31 cellular contexts compared by ENCODE assay signal in the genomic region with DNA sequence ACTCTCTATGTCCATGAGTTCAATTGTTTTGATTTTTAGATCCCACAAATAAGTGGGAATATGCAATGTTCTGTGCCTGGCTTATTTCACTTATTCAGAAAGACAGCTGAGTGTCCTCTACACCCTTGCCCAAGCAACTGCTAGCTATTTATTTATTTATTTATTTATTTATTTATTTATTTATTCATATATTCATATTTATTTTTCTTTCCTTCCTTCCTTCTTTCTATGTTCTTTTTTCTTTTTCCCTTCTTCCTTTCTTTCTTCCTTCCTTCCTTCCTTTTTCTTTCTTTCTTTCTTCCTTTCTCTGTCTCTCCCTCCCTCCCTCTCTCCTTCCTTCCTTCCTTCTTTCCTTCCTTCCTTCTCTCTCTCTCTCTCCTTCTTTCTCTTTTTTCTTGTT.
"Had no signal": no experiment of that assay in that cellular context is flagged by ENCODE, and none has a peak within 500 bp of the region (broad histone marks: within the 10 kb centered on the region; RNA-seq: fewer than 3 reads in every experiment).

No MANE protein-coding gene starts in this region.

- H3K27me3 ChIP-seq: brain microvascular endothelial cell, MG63 had no signal

- DNase-seq: activated CD4-positive, alpha-beta T cell treated with anti-CD3 and anti-CD28 coated beads, Interleukin-2, amount 10 ng/mL, durations not matched to agents 24 days and 14 days; activated CD4-positive, alpha-beta T cell treated with anti-CD3 and anti-CD28 coated beads, Interleukin-2, amount 50 U/mL, for 4 hours; activated CD8-positive, alpha-beta T cell treated with anti-CD3 and anti-CD28 coated beads for 36 hours; activated gamma-delta T cell treated with Interleukin-2 at 50 U/mL for 16 hours; activated naive CD4-positive, alpha-beta T cell treated with anti-CD3 and anti-CD28 coated beads for 36 hours; activated T-cell treated with anti-CD3 and anti-CD28 coated beads, Interleukin-2, amount 50 U/mL, for 1 hour; amniotic stem cell; aorta; brain microvascular endothelial cell; central memory CD4-positive, alpha-beta T cell; Kasumi-1; KG1; MG63; MV-4-11; NCI-H1092; NCI-H146; NCI-H187; NCI-H2029 treated with DMSO at 0.1 percent for 48 hours; NCI-H2107; NCI-H2171; NCI-H510A; NCI-H526; NCI-H748 treated with DMSO at 0.1 percent for 48 hours; NK-92 treated with Interleukin-12 subunit alpha and Interleukin-12 subunit beta, amount 100 ng/mL, for 24 hours; PC-9; Right ventricle myocardium superior; SW 1271; T-helper 1 cell had no signal

- H3K4me3 Mint-ChIP-seq: activated CD4-positive, alpha-beta T cell treated with anti-CD3 and anti-CD28 coated beads, Interleukin-2, amount 10 ng/mL, durations not matched to agents 24 days and 14 days; activated CD8-positive, alpha-beta T cell treated with anti-CD3 and anti-CD28 coated beads for 36 hours; activated naive CD4-positive, alpha-beta T cell treated with anti-CD3 and anti-CD28 coated beads for 36 hours; activated T-helper 1 cell treated with anti-CD3 and anti-CD28 coated beads, Interleukin-12 subunit alpha, Interleukin-12 subunit beta, Interleukin-2, Interleukin-4 antibody, amounts not matched to agents 30 ng/mL and 10 ng/mL and 1 ng/mL, durations not matched to agents 14 hours and 24 hours and 36 hours had no signal

- H3K27ac Mint-ChIP-seq: activated CD4-positive, alpha-beta T cell treated with anti-CD3 and anti-CD28 coated beads, Interleukin-2, amount 10 ng/mL, durations not matched to agents 24 days and 14 days; activated CD8-positive, alpha-beta T cell treated with anti-CD3 and anti-CD28 coated beads for 36 hours; activated naive CD4-positive, alpha-beta T cell treated with anti-CD3 and anti-CD28 coated beads for 36 hours; activated T-helper 1 cell treated with anti-CD3 and anti-CD28 coated beads, Interleukin-12 subunit alpha, Interleukin-12 subunit beta, Interleukin-2, Interleukin-4 antibody, amounts not matched to agents 30 ng/mL and 10 ng/mL and 1 ng/mL, durations not matched to agents 14 hours and 24 hours and 36 hours had no signal

- H3K9me3 ChIP-seq: MG63 had no signal

- H3K4me3 ChIP-seq: MG63, PC-9 had no signal

- H2AFZ ChIP-seq: PC-9 had no signal

- H3K4me2 ChIP-seq: PC-9 had no signal

- ATAC-seq: activated CD8-positive, alpha-beta T cell treated with anti-CD3 and anti-CD28 coated beads for 36 hours; activated naive CD4-positive, alpha-beta T cell treated with anti-CD3 and anti-CD28 coated beads, Interleukin-2, amount 50 U/mL, for 72 hours had no signal

- H3K36me3 ChIP-seq: brain microvascular endothelial cell, MG63 had no signal

- H3K27ac ChIP-seq: brain microvascular endothelial cell, PC-9, RWPE1 had no signal

- H3K36me3 Mint-ChIP-seq: activated naive CD4-positive, alpha-beta T cell treated with anti-CD3 and anti-CD28 coated beads, Interleukin-2, amount 50 U/mL, for 72 hours had no signal

- H3K27me3 Mint-ChIP-seq: activated CD8-positive, alpha-beta T cell treated with anti-CD3 and anti-CD28 coated beads for 36 hours had no signal

- H3K9me3 Mint-ChIP-seq: activated CD4-positive, alpha-beta T cell treated with anti-CD3 and anti-CD28 coated beads, Interleukin-2, amount 10 ng/mL, durations not matched to agents 24 days and 14 days; activated CD8-positive, alpha-beta T cell treated with anti-CD3 and anti-CD28 coated beads for 36 hours; activated naive CD4-positive, alpha-beta T cell treated with anti-CD3 and anti-CD28 coated beads for 36 hours; activated naive CD4-positive, alpha-beta T cell treated with anti-CD3 and anti-CD28 coated beads, Interleukin-2, amount 50 U/mL, for 72 hours; activated T-helper 1 cell treated with anti-CD3 and anti-CD28 coated beads, Interleukin-12 subunit alpha, Interleukin-12 subunit beta, Interleukin-2, Interleukin-4 antibody, amounts not matched to agents 30 ng/mL and 10 ng/mL and 1 ng/mL, durations not matched to agents 14 hours and 24 hours and 36 hours had no signal
